In the genomic region with DNA sequence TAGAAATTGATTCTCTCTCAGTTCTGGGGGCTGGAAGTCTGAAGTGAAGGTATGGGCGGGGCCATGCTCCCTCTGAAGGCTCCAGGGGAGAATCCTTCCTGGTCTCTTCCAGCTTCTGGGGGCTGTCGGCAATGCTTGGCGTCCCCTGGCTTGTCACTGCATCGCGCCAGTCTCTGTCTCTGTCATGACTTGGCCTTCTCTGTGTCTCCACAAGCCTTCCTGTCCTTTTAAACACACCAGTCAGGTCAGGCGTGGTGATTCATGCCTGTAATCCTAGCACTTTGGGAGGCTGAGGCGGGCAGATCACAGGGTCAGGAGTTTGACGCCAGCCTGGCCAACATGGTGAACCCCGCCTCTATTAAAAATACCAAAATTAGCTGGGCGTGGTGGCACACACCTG, we compare ENCODE assay signal across 17 cellular contexts.
DNase-seq lines count a peak whose midpoint lies in the region; ATAC-seq, FAIRE-seq and TF ChIP-seq lines count a peak whose summit lies in the region.
"Had no signal": no experiment of that assay in that cellular context is flagged by ENCODE, and none has a peak within 500 bp of the region (broad histone marks: within the 10 kb centered on the region; RNA-seq: fewer than 3 reads in every experiment).

No MANE protein-coding gene starts in this region.

- no peak overlapping the region for H3K4me3 Mint-ChIP-seq in astrocyte (ENCODE audit: unreplicated experiment)
- H3K4me3 Mint-ChIP-seq in activated CD8-positive, alpha-beta memory T cell treated with anti-CD3 and anti-CD28 coated beads, Interleukin-2, amount 10 ng/mL, durations not matched to agents 7 days and 5 days = no peak overlapping the region
- no peak overlapping the region for H3K4me3 Mint-ChIP-seq in activated naive CD4-positive, alpha-beta T cell treated with anti-CD3 and anti-CD28 coated beads for 36 hours
- H3K4me3 Mint-ChIP-seq: CD4-positive, CD25-positive, alpha-beta regulatory T cell; H9; HFFc6 had no signal

- no peak for TF ChIP-seq RAD21 in HCT116 (IDR thresholded peaks at IDR 0.05; ENCODE audit: low read depth)

- H3K9me3 ChIP-seq in HCT116 (ENCODE audit: control insufficient read depth in 1 of 2, insufficient read depth in 1 of 2, low read depth in 1 of 2, low read length in 2 of 2) (no peaks in the 10 kb centered on the region), astrocyte (ENCODE audit: insufficient read depth, low read depth, low read length) (no peaks in the 10 kb centered on the region)
- H3K9me3 ChIP-seq: BLaER1 treated with 17β-estradiol and CSF1 and Interleukin-3, amounts not matched to agents 10 nM and 100 nM had no signal

- peaks cover 34% of the 10 kb centered on the region for H3K27me3 Mint-ChIP-seq in astrocyte (ENCODE audit: low read depth, unreplicated experiment)
- H3K27me3 Mint-ChIP-seq in activated CD8-positive, alpha-beta memory T cell treated with anti-CD3 and anti-CD28 coated beads, Interleukin-2, amount 10 ng/mL, durations not matched to agents 7 days and 5 days = no peaks in the 10 kb centered on the region
- H3K27me3 Mint-ChIP-seq in activated naive CD4-positive, alpha-beta T cell treated with anti-CD3 and anti-CD28 coated beads for 36 hours (ENCODE audit: low read depth) = peaks cover 2% of the 10 kb centered on the region

- no peaks in the 10 kb centered on the region for H3K36me3 Mint-ChIP-seq in astrocyte (ENCODE audit: low read depth, unreplicated experiment)
- no peaks in the 10 kb centered on the region for H3K36me3 Mint-ChIP-seq in activated CD8-positive, alpha-beta memory T cell treated with anti-CD3 and anti-CD28 coated beads, Interleukin-2, amount 10 ng/mL, durations not matched to agents 7 days and 5 days
- H3K36me3 Mint-ChIP-seq in activated naive CD4-positive, alpha-beta T cell treated with anti-CD3 and anti-CD28 coated beads for 36 hours (ENCODE audit: low read depth) = no peaks in the 10 kb centered on the region
- H3K36me3 Mint-ChIP-seq: CD4-positive, CD25-positive, alpha-beta regulatory T cell had no signal

- CTCF ChIA-PET in HCT116 (lab: Charles Lee) = no interaction called here
- CTCF ChIA-PET in activated CD8-positive, alpha-beta memory T cell treated with anti-CD3 and anti-CD28 coated beads, Interleukin-2, amount 10 ng/mL, durations not matched to agents 7 days and 5 days (lab: Charles Lee) = no interaction called here
- CTCF ChIA-PET in activated naive CD4-positive, alpha-beta T cell treated with anti-CD3 and anti-CD28 coated beads for 36 hours (lab: Charles Lee) = no interaction called here

- RAD21 ChIA-PET in HCT116 (lab: Charles Lee; ENCODE audit: low non-redundant PET in 1 of 2, low total read pairs in 2 of 2, uncharacterized antibody in 2 of 2, unreplicated experiment in 2 of 2) = no interaction called here

- ATAC-seq in HCT116 = peak; percentile 51; the same call in 1 of the 2 replicates
- no peak for ATAC-seq in sciatic nerve
- ATAC-seq in activated CD8-positive, alpha-beta memory T cell treated with anti-CD3 and anti-CD28 coated beads, Interleukin-2, amount 10 ng/mL, durations not matched to agents 7 days and 5 days = no peak
- no peak for ATAC-seq in GM21529 (IDR thresholded peaks at IDR 0.05; ENCODE audit: unreplicated experiment)
- ATAC-seq: GM12878, HepG2 had no signal

- H4K20me1 ChIP-seq in HCT116 (ENCODE audit: insufficient read depth) = no peaks in the 10 kb centered on the region
- H4K20me1 ChIP-seq in astrocyte (ENCODE audit: insufficient read depth, low read length) = no peaks in the 10 kb centered on the region

- no peak overlapping the region for H3K9ac ChIP-seq in HCT116 (ENCODE audit: low read length)
- H3K9ac ChIP-seq in astrocyte (ENCODE audit: low read length) = no peak overlapping the region
- H3K9ac ChIP-seq: BLaER1 treated with 17β-estradiol and CSF1 and Interleukin-3, amounts not matched to agents 10 nM and 100 nM had no signal

- no peaks in the 10 kb centered on the region for H3K9me2 ChIP-seq in HCT116 (ENCODE audit: insufficient read depth)

- H3K36me3 ChIP-seq in HCT116 (ENCODE audit: control insufficient read depth in 1 of 2, insufficient read depth in 2 of 2, low read length in 2 of 2) (no peaks in the 10 kb centered on the region), astrocyte (ENCODE audit: insufficient read depth, low read length) (no peaks in the 10 kb centered on the region)
- H3K36me3 ChIP-seq: BLaER1 treated with 17β-estradiol and CSF1 and Interleukin-3, amounts not matched to agents 10 nM and 100 nM had no signal

- H3K4me2 ChIP-seq in HCT116 (ENCODE audit: low read length) = no peak overlapping the region
- no peak overlapping the region for H3K4me2 ChIP-seq in astrocyte (ENCODE audit: low read length)
- H3K4me2 ChIP-seq: BLaER1 treated with 17β-estradiol and CSF1 and Interleukin-3, amounts not matched to agents 10 nM and 100 nM had no signal

- intact Hi-C loops in HCT116 (cut with micrococcal nuclease) = no loop called here
- intact Hi-C loops in sciatic nerve (cut with DNase I) = no loop called here
- intact Hi-C loops in activated naive CD4-positive, alpha-beta T cell treated with anti-CD3 and anti-CD28 coated beads for 36 hours (cut with micrococcal nuclease) = no loop called here

- H3K27ac ChIP-seq in HCT116 (ENCODE audit: low read depth, low read length) (no peak overlapping the region), astrocyte (ENCODE audit: low read depth, low read length) (no peak overlapping the region)
- H3K27ac ChIP-seq: BLaER1 treated with 17β-estradiol and CSF1 and Interleukin-3, amounts not matched to agents 10 nM and 100 nM had no signal

- H3K79me2 ChIP-seq in HCT116 (ENCODE audit: insufficient read depth, low read length) = no peaks in the 10 kb centered on the region
- H3K79me2 ChIP-seq in astrocyte (ENCODE audit: insufficient read depth, low read length) = no peaks in the 10 kb centered on the region

- no peak for TF ChIP-seq POLR2A in HCT116 (IDR thresholded peaks at IDR 0.05; ENCODE audit: borderline replicate concordance, extremely low read depth, insufficient read depth, insufficient read length)

- POLR2A ChIA-PET in HCT116 (lab: Charles Lee) = no interaction called here

- peak overlapping the region; percentile 10 for H3K27ac Mint-ChIP-seq in astrocyte (ENCODE audit: unreplicated experiment)
- no peak overlapping the region for H3K27ac Mint-ChIP-seq in activated CD8-positive, alpha-beta memory T cell treated with anti-CD3 and anti-CD28 coated beads, Interleukin-2, amount 10 ng/mL, durations not matched to agents 7 days and 5 days
- no peak overlapping the region for H3K27ac Mint-ChIP-seq in activated naive CD4-positive, alpha-beta T cell treated with anti-CD3 and anti-CD28 coated beads for 36 hours
- H3K27ac Mint-ChIP-seq: CD4-positive, CD25-positive, alpha-beta regulatory T cell; H9 had no signal

- no TSS peak for BruUV-seq in HCT116 (replicated peaks; lab: Mats Ljungman, UMichigan)

- no peak overlapping the region for H3K4me3 ChIP-seq in HCT116 (replicated peaks in 1 of 2; ENCODE audit: low read depth in 1 of 2, low read length in 2 of 2)
- no peak overlapping the region for H3K4me3 ChIP-seq in astrocyte (ENCODE audit: insufficient read depth, low read depth, low read length)
- H3K4me3 ChIP-seq: BLaER1 treated with 17β-estradiol and CSF1 and Interleukin-3, amounts not matched to agents 10 nM and 100 nM; GM12878 had no signal

- peaks cover 7% of the 10 kb centered on the region for H3K4me1 Mint-ChIP-seq in astrocyte (ENCODE audit: low read depth, unreplicated experiment)
- no peaks in the 10 kb centered on the region for H3K4me1 Mint-ChIP-seq in activated CD8-positive, alpha-beta memory T cell treated with anti-CD3 and anti-CD28 coated beads, Interleukin-2, amount 10 ng/mL, durations not matched to agents 7 days and 5 days
- H3K4me1 Mint-ChIP-seq in activated naive CD4-positive, alpha-beta T cell treated with anti-CD3 and anti-CD28 coated beads for 36 hours (ENCODE audit: low read depth) = no peaks in the 10 kb centered on the region

- H3K27me3 ChIP-seq in HCT116 (ENCODE audit: insufficient read depth, low read length) (no peaks in the 10 kb centered on the region), astrocyte (ENCODE audit: insufficient read depth, low read length) (no peaks in the 10 kb centered on the region)
- H3K27me3 ChIP-seq: BLaER1 treated with 17β-estradiol and CSF1 and Interleukin-3, amounts not matched to agents 10 nM and 100 nM had no signal

- H3K4me1 ChIP-seq in HCT116 (ENCODE audit: control insufficient read depth in 1 of 2, insufficient read depth in 2 of 2, low read length in 2 of 2) = peaks cover 0 to 12% of the 10 kb centered on the region in 2 experiments; a peak in 2 of 4 replicates
- H3K4me1 ChIP-seq in astrocyte (ENCODE audit: insufficient read depth, low read length) = peaks cover 14% of the 10 kb centered on the region
- H3K4me1 ChIP-seq: BLaER1 treated with 17β-estradiol and CSF1 and Interleukin-3, amounts not matched to agents 10 nM and 100 nM had no signal

- no peak for DNase-seq in HCT116 (ENCODE audit: low read depth, low spot score)
- no peak for DNase-seq in astrocyte (ENCODE audit: low read depth)
- peak; percentile 19 for DNase-seq in islet precursor cell
- peak; percentile 23 for DNase-seq in sciatic nerve (ENCODE audit: low spot score)
- DNase-seq in activated CD8-positive, alpha-beta memory T cell treated with anti-CD3 and anti-CD28 coated beads, Interleukin-2, amount 10 ng/mL, durations not matched to agents 7 days and 5 days = no peak
- DNase-seq in activated naive CD4-positive, alpha-beta T cell treated with anti-CD3 and anti-CD28 coated beads for 36 hours = no peak
- DNase-seq: ACHN; CD4-positive, CD25-positive, alpha-beta regulatory T cell; GOT3; H9; HFFc6 had no signal

- FAIRE-seq in astrocyte (lab: Jason Lieb, UNC) = no peak
- FAIRE-seq: GM12878, GM18507, HepG2, HTR-8/SVneo had no signal

- H2AFZ ChIP-seq in HCT116 (ENCODE audit: low read depth, low read length, poor library complexity, severe bottlenecking) = no peak overlapping the region
- H2AFZ ChIP-seq in astrocyte (ENCODE audit: low read depth, low read length) = no peak overlapping the region

- no peak for TF ChIP-seq CTCF in HCT116 (IDR thresholded peaks at IDR 0.05 in 2 of 3, conservative IDR thresholded peaks at IDR 0.05 in 1 of 3; ENCODE audit: borderline replicate concordance in 1 of 3, insufficient read depth in 1 of 3, low read depth in 2 of 3, low read length in 2 of 3)
- TF ChIP-seq CTCF in astrocyte (IDR thresholded peaks at IDR 0.05; ENCODE audit: insufficient read depth, low read depth, low read length) = no peak

- H3K9me3 Mint-ChIP-seq in astrocyte (ENCODE audit: unreplicated experiment) = peaks cover 5% of the 10 kb centered on the region
- no peaks in the 10 kb centered on the region for H3K9me3 Mint-ChIP-seq in activated CD8-positive, alpha-beta memory T cell treated with anti-CD3 and anti-CD28 coated beads, Interleukin-2, amount 10 ng/mL, durations not matched to agents 7 days and 5 days (ENCODE audit: low read depth)
- H3K9me3 Mint-ChIP-seq in activated naive CD4-positive, alpha-beta T cell treated with anti-CD3 and anti-CD28 coated beads for 36 hours = no peaks in the 10 kb centered on the region
- H3K9me3 Mint-ChIP-seq: H9 had no signal

TF ChIP-seq in HCT116, 20 proteins besides CTCF, POLR2A, EP300 and RAD21:
- TF ChIP-seq, protein P1, sequence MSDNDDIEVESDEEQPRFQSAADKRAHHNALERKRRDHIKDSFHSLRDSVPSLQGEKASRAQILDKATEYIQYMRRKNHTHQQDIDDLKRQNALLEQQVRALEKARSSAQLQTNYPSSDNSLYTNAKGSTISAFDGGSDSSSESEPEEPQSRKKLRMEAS (IDR thresholded peaks at IDR 0.05) = no peak

Comparison
In these comparisons a context has a peak if more than half of its experiments do, and no peak if none do; other contexts are left out.
1. DNase-seq: peak in islet precursor cell (single experiment) and sciatic nerve (single experiment); none in HCT116 (single experiment), astrocyte (single experiment), activated CD8-positive, alpha-beta memory T cell treated with anti-CD3 and anti-CD28 coated beads, Interleukin-2, amount 10 ng/mL, durations not matched to agents 7 days and 5 days (single experiment) and activated naive CD4-positive, alpha-beta T cell treated with anti-CD3 and anti-CD28 coated beads for 36 hours (single experiment).